ENCODE assay signal across 1 cellular context in genomic region chr17:44549736-44550135, GRCh38.
TF ChIP-seq lines count a peak whose summit lies in the region.

No MANE protein-coding gene starts in this region.

TF ChIP-seq in GM23338, 12 proteins besides CTCF, POLR2A, EP300 and RAD21 (continued from another document):
- TF ChIP-seq ETS1 (IDR thresholded peaks at IDR 0.05), result no peak
- no peak for TF ChIP-seq JUNB (IDR thresholded peaks at IDR 0.05; ENCODE audit: unreplicated experiment)
- no peak for TF ChIP-seq ZNF462 (CRISPR knock-in tag; IDR thresholded peaks at IDR 0.05)
- TF ChIP-seq CREB1 (CRISPR knock-in tag; IDR thresholded peaks at IDR 0.05; ENCODE audit: low read depth), result no peak
- no peak for TF ChIP-seq POLR2AphosphoS5 (IDR thresholded peaks at IDR 0.05; ENCODE audit: low read depth)
